8 cellular contexts compared by ENCODE assay signal in the genomic region with DNA sequence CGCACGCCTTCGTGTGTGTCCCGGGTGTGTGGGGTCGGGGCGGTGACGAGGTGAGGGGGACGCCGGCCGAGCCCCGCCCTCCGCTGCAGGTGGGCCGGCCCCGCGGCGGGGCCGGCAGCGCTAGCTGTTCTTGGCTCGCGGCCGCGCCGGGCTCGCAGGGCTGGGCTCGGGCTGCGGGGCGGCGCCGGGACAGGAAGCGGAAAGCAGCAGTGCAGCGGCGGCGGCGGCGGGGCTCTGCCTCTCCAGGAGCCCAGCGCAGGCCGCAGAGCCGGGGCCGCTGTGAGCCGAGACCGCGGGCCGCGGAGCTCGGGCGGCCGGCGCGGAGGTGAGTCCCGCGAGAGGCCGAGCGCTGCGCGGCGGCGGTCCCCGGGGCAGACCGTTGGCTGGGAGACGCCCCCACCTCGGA. TPM values are rescaled to one million over a fixed set of nuclear protein-coding genes. Genes with fewer than 3 reads are reported as not detected.
DNase-seq lines count a peak whose midpoint lies in the region; ATAC-seq, FAIRE-seq and TF ChIP-seq lines count a peak whose summit lies in the region.

Gene VANGL1, plus strand, starts transcription at position 209 of the 406 bp plus-strand sequence. CDS start 9,444 bp downstream, outside the sequence.

- TF ChIP-seq CTCF in GM12875 (IDR thresholded peaks at IDR 0.05; ENCODE audit: borderline replicate concordance, insufficient read depth, low read depth, low read length), result no peak
- TF ChIP-seq CTCF in MM.1S (IDR thresholded peaks at IDR 0.05; ENCODE audit: low read length), result no peak
- no peak for TF ChIP-seq CTCF in coronary artery (IDR thresholded peaks at IDR 0.05)
- no peak for TF ChIP-seq CTCF in HepG2 (CRISPR knock-in tag; IDR thresholded peaks at IDR 0.05)

- peak; percentile 51 for TF ChIP-seq RAD21 in HepG2 (CRISPR knock-in tag; IDR thresholded peaks at IDR 0.05)

- DNase-seq in 8988T, result peak; percentile 82
- peak; percentile 56 for DNase-seq in MM.1S
- peak; percentile 59 for DNase-seq in T1000 (lab: John Stamatoyannopoulos, UW)
- peak; percentile 70 for DNase-seq in coronary artery (ENCODE audit: low spot score)
- peak; percentile 34 for DNase-seq in HepG2 (ENCODE audit: low spot score)
- DNase-seq in stimulated activated CD8-positive, alpha-beta memory T cell treated with anti-CD3 and anti-CD28 coated beads, Interleukin-7, amount 100 ng/mL, for 24 hours (ENCODE audit: low read depth), result peak; percentile 20

- no peaks in the 10 kb centered on the region for H3K9me2 ChIP-seq in MM.1S (replicated peaks; ENCODE audit: insufficient read depth, low read length)

- H3K9me3 ChIP-seq in MM.1S (replicated peaks; ENCODE audit: insufficient read depth, low read length), result no peaks in the 10 kb centered on the region
- no peaks in the 10 kb centered on the region for H3K9me3 ChIP-seq in HepG2 (ENCODE audit: low read length)

- no peaks in the 10 kb centered on the region for H4K20me1 ChIP-seq in MM.1S (ENCODE audit: insufficient read depth, low read length)
- H4K20me1 ChIP-seq in HepG2 (ENCODE audit: insufficient read depth, low read length), result no peaks in the 10 kb centered on the region

- FAIRE-seq in HepG2 (lab: Jason Lieb, UNC), result no peak

- ATAC-seq in HG02571 (IDR thresholded peaks at IDR 0.05; ENCODE audit: unreplicated experiment) (peak; percentile 55), HepG2 (peak; percentile 85)

- H3F3A ChIP-seq in MM.1S (ENCODE audit: insufficient read depth, low read length), result peaks cover 8% of the 10 kb centered on the region

- peak within 1 kb of the TSS; percentile 72; the same call in 1 of the 2 replicates for H3K4me2 ChIP-seq in MM.1S (ENCODE audit: low read depth, low read length)
- peak within 1 kb of the TSS; percentile 74 for H3K4me2 ChIP-seq in HepG2 (ENCODE audit: low read depth, low read length)

- peak within 1 kb of the TSS; percentile 58; the same call in 1 of the 2 replicates for H3K27ac ChIP-seq in MM.1S (ENCODE audit: low read length)
- H3K27ac ChIP-seq in coronary artery, result peak within 1 kb of the TSS; percentile 25 to 74
- peak within 1 kb of the TSS; percentile 89 for H3K27ac ChIP-seq in HepG2 (ENCODE audit: extremely low read length, insufficient read depth, low read length)

- intact Hi-C loops in HepG2 (cut with micrococcal nuclease; ENCODE audit: unreplicated experiment), result loop anchor here (1.0 kb wide), 1 partner anchor 68 kb away; no protein-coding TSS in a partner anchor

- in situ Hi-C loops in HepG2 (cut with HindIII; ENCODE audit: extremely low pct_ligation_motif_present, low pct_unique_long_range_greater_than_20kb), result no loop called here

- H3K4me1 ChIP-seq in MM.1S (ENCODE audit: low read length), result no peaks in the 10 kb centered on the region
- peaks cover 34% of the 10 kb centered on the region for H3K4me1 ChIP-seq in HepG2 (ENCODE audit: insufficient read depth, low read length)

- TF ChIP-seq EP300 in HepG2 (IDR thresholded peaks at IDR 0.05; ENCODE audit: low read depth in 2 of 2, low read length in 2 of 2), result no peak
- no peak for TF ChIP-seq EP300 in HepG2 (CRISPR knock-in tag; IDR thresholded peaks at IDR 0.05; ENCODE audit: borderline replicate concordance)

- H2AFZ ChIP-seq in MM.1S (ENCODE audit: low read length) (0 out of 2 replicates have a peak within 1 kb of the TSS, but pooled peaks have one; percentile 48), HepG2 (ENCODE audit: low read length) (peak within 1 kb of the TSS; percentile 78)

- H3K27me3 ChIP-seq in MM.1S (replicated peaks; ENCODE audit: insufficient read depth, low read length), result no peaks in the 10 kb centered on the region
- H3K27me3 ChIP-seq in HepG2 (ENCODE audit: control insufficient read depth in 1 of 2, insufficient read depth in 2 of 2, low read length in 2 of 2), result peaks cover 0 to 2% of the 10 kb centered on the region in 2 experiments; a peak in 1 of 5 replicates

- CTCF ChIA-PET in HepG2 (lab: Yijun Ruan, JAX; ENCODE audit: low intra/inter-chr PET ratio, low total read pairs), result no interaction called here

- 0% methylated on average over 3 of the region's 61 CpGs for WGBS in HepG2 (ENCODE audit: low lambda C conversion rate)

- H3K79me2 ChIP-seq in MM.1S (ENCODE audit: low read length) (peaks cover 28% of the 10 kb centered on the region), HepG2 (ENCODE audit: insufficient read depth, low read length) (peaks cover 36% of the 10 kb centered on the region)

- H3K9ac ChIP-seq in MM.1S (ENCODE audit: low read length) (peak within 1 kb of the TSS; percentile 57), HepG2 (ENCODE audit: insufficient read depth, low read depth, low read length) (peak within 1 kb of the TSS; percentile 77)

- POLR2A ChIA-PET in HepG2 (lab: Yijun Ruan, JAX), result interaction anchor here (0.6 kb wide), 1 partner anchor 69 kb away, joined by 3 read pairs; no protein-coding TSS in a partner anchor

- no peaks in the 10 kb centered on the region for H3K36me3 ChIP-seq in MM.1S (replicated peaks; ENCODE audit: insufficient read depth, low read length)
- H3K36me3 ChIP-seq in HepG2 (replicated peaks in 1 of 2; ENCODE audit: control insufficient read depth in 1 of 2, insufficient read depth in 2 of 2, low read length in 2 of 2), result no peaks in the 10 kb centered on the region

- H3K4me3 ChIP-seq in GM12875 (ENCODE audit: low read depth, low read length) (peak within 1 kb of the TSS; percentile 88), MM.1S (ENCODE audit: low read length) (peak within 1 kb of the TSS; percentile 65), coronary artery (peak within 1 kb of the TSS; percentile 82), HepG2 (replicated peaks in 1 of 3; ENCODE audit: insufficient read depth in 1 of 3, low read depth in 2 of 3, low read length in 3 of 3) (peak within 1 kb of the TSS; percentile 75 to 92 (median 84))

- BruUV-seq in HepG2 (replicated peaks; lab: Mats Ljungman, UMichigan), result no TSS peak

- TF ChIP-seq POLR2A in HepG2 (IDR thresholded peaks at IDR 0.05; ENCODE audit: insufficient read depth in 1 of 2, low read depth in 2 of 2, low read length in 2 of 2), result peak in 1 of 2 experiments; percentile 50; a peak in 2 of 4 replicates

TF ChIP-seq in HepG2, 621 proteins besides CTCF, POLR2A, EP300 and RAD21 (continues in another document):
- no peak for TF ChIP-seq TP53 (CRISPR knock-in tag; conservative IDR thresholded peaks at IDR 0.05)
- no peak for TF ChIP-seq EED (CRISPR knock-in tag; IDR thresholded peaks at IDR 0.05)
- TF ChIP-seq NFE2L2 (IDR thresholded peaks at IDR 0.05; ENCODE audit: low read length), result no peak
- no peak for TF ChIP-seq DNMT1 (CRISPR knock-in tag; IDR thresholded peaks at IDR 0.05)
- TF ChIP-seq ZBTB38 (CRISPR knock-in tag; IDR thresholded peaks at IDR 0.05), result no peak
- 0 out of 2 replicates have a peak, but pooled peaks have one; percentile 12 for TF ChIP-seq MED1 (CRISPR knock-in tag; IDR thresholded peaks at IDR 0.05)
- TF ChIP-seq HNF4G (IDR thresholded peaks at IDR 0.05; ENCODE audit: borderline replicate concordance, low read depth, low read length), result no peak; the same call in 1 of the 2 replicates
- TF ChIP-seq HNF4G (CRISPR knock-in tag; IDR thresholded peaks at IDR 0.05; ENCODE audit: borderline replicate concordance, low read depth), result no peak
- no peak for TF ChIP-seq MEIS2 (CRISPR knock-in tag; IDR thresholded peaks at IDR 0.05)
- TF ChIP-seq NONO (IDR thresholded peaks at IDR 0.05), result no peak
- TF ChIP-seq NONO (CRISPR knock-in tag; conservative IDR thresholded peaks at IDR 0.05), result no peak
- no peak for TF ChIP-seq NFKB2 (CRISPR knock-in tag; IDR thresholded peaks at IDR 0.05; ENCODE audit: borderline replicate concordance)
- no peak; the same call in none of the 2 replicates for TF ChIP-seq ATF7-NPFF (CRISPR knock-in tag; IDR thresholded peaks at IDR 0.05; ENCODE audit: low read depth)
- TF ChIP-seq PTBP1 (IDR thresholded peaks at IDR 0.05; ENCODE audit: low read depth, low read length, poor library complexity, severe bottlenecking), result no peak
- no peak for TF ChIP-seq ZNF501 (CRISPR knock-in tag; IDR thresholded peaks at IDR 0.05)

RNA-seq across cellular contexts. Expression of gene VANGL1, which starts in this region (rescaled TPM):
- 5.9 and 9.4 TPM in 2 replicates for total RNA-seq in HepG2 (2016; rRNA removed; fragmentation: Illumina TruSeq; extraction: Trizol)
- total RNA-seq in HepG2 (2016; cell fraction: cytosol; rRNA removed; fragmentation: Illumina TruSeq; extraction: Trizol; ENCODE audit: low read depth), result 3.4 and 3.7 TPM in 2 replicates
- total RNA-seq in HepG2 (2016; cell fraction: insoluble cytoplasmic fraction; rRNA removed; fragmentation: Illumina TruSeq; extraction: Trizol), result 5.7 and 8.5 TPM in 2 replicates
- 5.7 and 6.0 TPM in 2 replicates for total RNA-seq in HepG2 (2016; cell fraction: membrane; rRNA removed; fragmentation: Illumina TruSeq; extraction: Trizol)
- total RNA-seq in HepG2 (2016; cell fraction: nucleus; rRNA removed; fragmentation: Illumina TruSeq; extraction: Trizol), result 10.0 and 12.8 TPM in 2 replicates
- polyA plus RNA-seq in HepG2 (2011; rRNA removed), result 5.3 TPM in 2 replicates
- 5.1 and 5.3 TPM in 2 replicates for polyA plus RNA-seq in HepG2 (2011; cell fraction: cytosol; rRNA removed)
- polyA plus RNA-seq in HepG2 (2011; cell fraction: nucleus; rRNA removed), result 4.1 and 5.0 TPM in 2 replicates
- 3.7 and 4.2 TPM in 2 replicates for polyA plus RNA-seq in HepG2 (2012)
- 1.4 and 1.6 TPM in 2 replicates for polyA plus RNA-seq in HepG2 (2016; cell fraction: cytosol; fragmentation: Illumina TruSeq; extraction: Trizol; ENCODE audit: low read depth)
- 4.2 and 5.8 TPM in 2 replicates for polyA plus RNA-seq in HepG2 (2016; cell fraction: insoluble cytoplasmic fraction; fragmentation: Illumina TruSeq; extraction: Trizol; ENCODE audit: low read depth)
- polyA plus RNA-seq in HepG2 (2016; cell fraction: membrane; fragmentation: Illumina TruSeq; extraction: Trizol; ENCODE audit: low read depth), result 2.6 and 2.7 TPM in 2 replicates
- 10.3 and 10.4 TPM in 2 replicates for polyA plus RNA-seq in HepG2 (2016; cell fraction: nucleus; fragmentation: Illumina TruSeq; extraction: Trizol; ENCODE audit: insufficient read depth, low read depth)
- polyA minus RNA-seq in HepG2 (2011; rRNA and poly(A)+ RNA removed; ENCODE audit: low replicate concordance), result 14.7 and 37.5 TPM in 2 replicates
- 4.2 and 5.7 TPM in 2 replicates for polyA minus RNA-seq in HepG2 (2011; cell fraction: cytosol; rRNA and poly(A)+ RNA removed)
- polyA minus RNA-seq in HepG2 (2011; cell fraction: nucleus; rRNA and poly(A)+ RNA removed), result 5.3 and 7.2 TPM in 2 replicates

Comparison
In these comparisons a context has a peak if more than half of its experiments do, and no peak if none do; other contexts are left out.
1. Peak in every context shown above with its lines: DNase-seq, ATAC-seq, H3K4me3 ChIP-seq and H3K27ac ChIP-seq.
2. DNase-seq: peak in every context shown above with its lines; median percentile 82 in 8988T; 70 in coronary artery; 59 in T1000; 56 in MM.1S; 34 in HepG2; 20 in stimulated activated CD8-positive, alpha-beta memory T cell treated with anti-CD3 and anti-CD28 coated beads, Interleukin-7, amount 100 ng/mL, for 24 hours.